ENCODE assay signal across 8 cellular contexts in the genomic region with DNA sequence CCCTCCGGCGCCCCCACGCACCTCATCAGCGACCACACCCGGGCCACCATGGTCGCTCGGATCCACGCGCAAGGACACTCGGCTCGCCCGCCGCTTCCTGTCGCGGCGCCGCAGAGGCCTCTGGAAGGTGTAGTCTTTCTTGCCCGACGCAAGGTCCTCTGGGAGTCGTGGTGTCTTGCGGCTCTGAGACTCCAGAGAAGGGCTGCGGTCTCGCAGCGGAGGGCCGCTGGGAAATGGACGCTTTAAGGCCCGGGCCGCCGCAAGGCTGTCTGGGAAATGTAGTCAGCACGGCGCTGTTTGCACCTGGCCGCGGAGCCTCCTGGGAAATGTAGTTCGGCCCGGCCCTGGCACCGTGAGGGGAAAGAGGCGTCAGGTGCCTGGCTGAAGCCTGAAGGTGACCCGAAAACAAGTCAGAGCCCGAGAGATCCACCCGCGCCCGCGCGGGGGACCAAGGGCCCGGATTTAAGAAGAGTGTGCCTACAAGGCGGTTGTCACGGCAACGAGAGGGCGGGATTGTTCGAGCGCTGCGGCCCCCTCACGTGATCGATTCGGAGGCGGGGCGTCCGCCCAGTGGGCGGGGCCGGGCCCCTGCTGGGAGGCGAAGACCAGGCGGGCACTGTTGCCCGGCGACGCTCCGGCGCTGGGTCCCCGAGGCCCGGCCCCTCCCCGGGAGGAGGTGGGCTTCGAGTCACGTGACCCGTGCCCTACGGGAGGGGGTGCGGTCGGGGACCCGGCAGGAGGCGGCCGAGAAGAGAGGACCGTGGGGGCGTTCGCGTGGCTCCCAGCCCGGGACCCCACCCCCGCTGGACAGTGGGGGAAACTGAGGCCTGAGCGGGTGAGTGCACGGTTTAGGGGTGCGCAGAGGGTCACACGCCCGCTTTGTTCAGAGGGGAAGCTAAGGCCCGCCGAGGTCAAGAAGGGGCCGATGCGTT. TPM values are rescaled to one million over a fixed set of nuclear protein-coding genes. Genes with fewer than 3 reads are reported as not detected.
DNase-seq lines count a peak whose midpoint lies in the region; ATAC-seq and TF ChIP-seq lines count a peak whose summit lies in the region.

A gene with protein sequence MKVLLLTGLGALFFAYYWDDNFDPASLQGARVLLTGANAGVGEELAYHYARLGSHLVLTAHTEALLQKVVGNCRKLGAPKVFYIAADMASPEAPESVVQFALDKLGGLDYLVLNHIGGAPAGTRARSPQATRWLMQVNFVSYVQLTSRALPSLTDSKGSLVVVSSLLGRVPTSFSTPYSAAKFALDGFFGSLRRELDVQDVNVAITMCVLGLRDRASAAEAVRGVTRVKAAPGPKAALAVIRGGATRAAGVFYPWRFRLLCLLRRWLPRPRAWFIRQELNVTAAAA (plus strand): TSS at position 591 of the 932 bp plus-strand sequence. CDS start 3,806 bp downstream, outside the sequence.
A gene with protein sequence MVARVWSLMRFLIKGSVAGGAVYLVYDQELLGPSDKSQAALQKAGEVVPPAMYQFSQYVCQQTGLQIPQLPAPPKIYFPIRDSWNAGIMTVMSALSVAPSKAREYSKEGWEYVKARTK (minus strand): TSS at position 80 of the 932 bp plus-strand sequence. CDS start 30 bp downstream, at position 50.

- peak within 1 kb of the TSS; percentile 91 for H3K27ac Mint-ChIP-seq in activated CD4-positive, alpha-beta T cell treated with anti-CD3 and anti-CD28 coated beads, Interleukin-2, amount 10 ng/mL, durations not matched to agents 7 days and 5 days

- H3K4me3 Mint-ChIP-seq in activated CD4-positive, alpha-beta T cell treated with anti-CD3 and anti-CD28 coated beads, Interleukin-2, amount 10 ng/mL, durations not matched to agents 7 days and 5 days: peak within 1 kb of the TSS; percentile 95

- DNase-seq in BE2C: peak; percentile 99
- DNase-seq in GM19240 (ENCODE audit: insufficient read length, low spot score): peak; percentile 96
- peak; percentile 93 to 95 for DNase-seq in NCI-H526 (lab: John Stamatoyannopoulos, UW)
- peak; percentile 99 for DNase-seq in activated CD4-positive, alpha-beta T cell treated with anti-CD3 and anti-CD28 coated beads, Interleukin-2, amount 10 ng/mL, durations not matched to agents 7 days and 5 days
- peak; percentile 98 for DNase-seq in dedifferentiated amniotic fluid mesenchymal stem cell (ENCODE audit: extremely low spot score)
- DNase-seq in left lobe of liver (ENCODE audit: low spot score): peak; percentile 99
- DNase-seq in stimulated activated CD4-positive, alpha-beta T cell treated with anti-CD3 and anti-CD28 coated beads, Interleukin-2, amount 100 ng/mL, for 4 hours (ENCODE audit: low read depth): peak; percentile 96

- CTCF ChIA-PET in activated CD4-positive, alpha-beta T cell treated with anti-CD3 and anti-CD28 coated beads, Interleukin-2, amount 10 ng/mL, durations not matched to agents 7 days and 5 days (lab: Charles Lee): no interaction called here

- peak within 1 kb of the TSS; percentile 88 for H3K4me3 ChIP-seq in BE2C (ENCODE audit: low read depth, low read length)

- no peaks in the 10 kb centered on the region for H3K27me3 ChIP-seq in BE2C

- ATAC-seq in HG03460 (IDR thresholded peaks at IDR 0.05; ENCODE audit: unreplicated experiment) (peak; percentile 90), left lobe of liver (peak; percentile 91)

- no peaks in the 10 kb centered on the region for H3K9me3 ChIP-seq in BE2C

- H3K36me3 Mint-ChIP-seq in activated CD4-positive, alpha-beta T cell treated with anti-CD3 and anti-CD28 coated beads, Interleukin-2, amount 10 ng/mL, durations not matched to agents 7 days and 5 days (ENCODE audit: low read depth): no peaks in the 10 kb centered on the region

- H3K4me1 ChIP-seq in BE2C: no peaks in the 10 kb centered on the region

- H3K27me3 Mint-ChIP-seq in activated CD4-positive, alpha-beta T cell treated with anti-CD3 and anti-CD28 coated beads, Interleukin-2, amount 10 ng/mL, durations not matched to agents 7 days and 5 days: no peaks in the 10 kb centered on the region

- H3K4me1 Mint-ChIP-seq in activated CD4-positive, alpha-beta T cell treated with anti-CD3 and anti-CD28 coated beads, Interleukin-2, amount 10 ng/mL, durations not matched to agents 7 days and 5 days: peaks cover 21% of the 10 kb centered on the region

- no peaks in the 10 kb centered on the region for H3K36me3 ChIP-seq in BE2C

- H3K9me3 Mint-ChIP-seq in activated CD4-positive, alpha-beta T cell treated with anti-CD3 and anti-CD28 coated beads, Interleukin-2, amount 10 ng/mL, durations not matched to agents 7 days and 5 days: no peaks in the 10 kb centered on the region

- TF ChIP-seq CTCF in BE2C (IDR thresholded peaks at IDR 0.05; ENCODE audit: low read depth, low read length): no peak

- POLR2A ChIA-PET in activated CD4-positive, alpha-beta T cell treated with anti-CD3 and anti-CD28 coated beads, Interleukin-2, amount 10 ng/mL, durations not matched to agents 7 days and 5 days (lab: Charles Lee): no interaction called here

RNA-seq across cellular contexts. Expression of the first gene that starts in this region (rescaled TPM):
- 12.8 TPM for polyA plus RNA-seq in BE2C (2012; ENCODE audit: insufficient read depth, insufficient read length, low read depth)
- total RNA-seq in activated CD4-positive, alpha-beta T cell treated with anti-CD3 and anti-CD28 coated beads, Interleukin-2, amount 10 ng/mL, durations not matched to agents 7 days and 5 days: 1 to 10 TPM; 2.0 TPM
- total RNA-seq in left lobe of liver: 4.1 TPM

RNA-seq across cellular contexts. Expression of the second gene that starts in this region (rescaled TPM):
- polyA plus RNA-seq in BE2C (2012; ENCODE audit: insufficient read depth, insufficient read length, low read depth): 300 TPM
- 10 to 100 TPM; 43.5 to 48.2 TPM for total RNA-seq in activated CD4-positive, alpha-beta T cell treated with anti-CD3 and anti-CD28 coated beads, Interleukin-2, amount 10 ng/mL, durations not matched to agents 7 days and 5 days
- total RNA-seq in left lobe of liver: 38.4 TPM

Comparison
In these comparisons a context has a peak if more than half of its experiments do, and no peak if none do; other contexts are left out.
1. Peak in every context shown above with its lines: DNase-seq, ATAC-seq and H3K4me3 ChIP-seq.